ENCODE assay signal across 22 cellular contexts in the genomic region with DNA sequence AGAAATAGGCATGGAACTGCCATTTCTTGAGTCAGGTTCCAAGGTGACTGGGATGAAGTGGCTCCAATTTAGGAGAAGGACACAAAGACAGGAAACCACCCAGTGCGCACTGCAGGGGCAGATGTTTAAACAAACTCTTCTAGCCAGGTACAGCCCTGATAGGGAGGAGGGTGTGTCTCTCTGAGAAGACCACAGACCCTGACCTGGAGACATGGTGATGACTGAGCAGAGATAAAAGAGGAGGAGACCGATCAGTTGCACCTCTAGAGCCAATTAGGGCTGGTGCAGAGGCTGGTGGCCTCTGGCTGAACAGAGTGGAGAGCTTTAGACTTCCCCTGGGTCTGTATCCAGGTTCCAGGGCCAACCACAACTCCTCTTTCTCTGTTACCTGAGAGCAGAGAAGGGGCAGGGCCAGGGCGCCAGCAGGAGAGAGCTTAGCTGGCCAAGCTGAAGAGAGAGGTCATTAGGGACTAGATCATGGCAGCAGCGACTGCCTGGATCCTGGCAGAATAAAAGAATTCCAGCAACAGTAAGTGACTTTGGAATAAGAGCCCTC. TPM values are rescaled to one million over a fixed set of nuclear protein-coding genes. Genes with fewer than 3 reads are reported as not detected.
DNase-seq lines count a peak whose midpoint lies in the region; ATAC-seq and TF ChIP-seq lines count a peak whose summit lies in the region.
"Had no signal": no experiment of that assay in that cellular context is flagged by ENCODE, and none has a peak within 500 bp of the region (broad histone marks: within the 10 kb centered on the region; RNA-seq: fewer than 3 reads in every experiment).

No MANE protein-coding gene starts in this region.

- peaks cover 7% of the 10 kb centered on the region for H3F3A ChIP-seq in neural progenitor cell (ENCODE audit: low read depth)

- no peaks in the 10 kb centered on the region for H3K27me3 Mint-ChIP-seq in Caco-2 (ENCODE audit: insufficient read depth, unreplicated experiment)
- no peaks in the 10 kb centered on the region for H3K27me3 Mint-ChIP-seq in WTC11 (ENCODE audit: low read depth)
- no peaks in the 10 kb centered on the region for H3K27me3 Mint-ChIP-seq in neural progenitor cell (ENCODE audit: insufficient read depth, low read depth)
- H3K27me3 Mint-ChIP-seq: B cell had no signal

- H3K27me3 ChIP-seq in Caco-2 (replicated peaks; ENCODE audit: control insufficient read depth, insufficient read depth, low read length) (no peaks in the 10 kb centered on the region), neural progenitor cell (no peaks in the 10 kb centered on the region)
- H3K27me3 ChIP-seq: SJSA1 had no signal

- no peak for TF ChIP-seq CTCF in Caco-2 (IDR thresholded peaks at IDR 0.05; ENCODE audit: insufficient read depth in 1 of 2, low read depth in 1 of 2, low read length in 1 of 2, severe bottlenecking in 1 of 2, unreplicated experiment in 1 of 2)
- TF ChIP-seq CTCF in WTC11 (IDR thresholded peaks at IDR 0.05) = no peak
- TF ChIP-seq CTCF in neural progenitor cell (IDR thresholded peaks at IDR 0.05) = no peak

- no peaks in the 10 kb centered on the region for H4K20me1 ChIP-seq in neural progenitor cell (ENCODE audit: low read depth)

- H3K79me2 ChIP-seq in neural progenitor cell (ENCODE audit: low read depth) = peaks cover 4% of the 10 kb centered on the region

- H3K27ac ChIP-seq in neural progenitor cell = no peak overlapping the region
- H3K27ac ChIP-seq: A549, SJSA1 had no signal

- H3K36me3 ChIP-seq in Caco-2 (ENCODE audit: control insufficient read depth, insufficient read depth, low read length) (no peaks in the 10 kb centered on the region), neural progenitor cell (no peaks in the 10 kb centered on the region)
- H3K36me3 ChIP-seq: SJSA1 had no signal

- H3K4me3 ChIP-seq in Caco-2 (ENCODE audit: low read depth, low read length) = no peak overlapping the region
- no peak overlapping the region for H3K4me3 ChIP-seq in neural progenitor cell
- H3K4me3 ChIP-seq: A549, SJSA1 had no signal

- no TSS peak for BruUV-seq in Caco-2 (replicated peaks; lab: Mats Ljungman, UMichigan)

- H3K4me3 Mint-ChIP-seq in Caco-2 (ENCODE audit: unreplicated experiment) (no peak overlapping the region), WTC11 (no peak overlapping the region), neural progenitor cell (no peak overlapping the region)
- H3K4me3 Mint-ChIP-seq: B cell, CD14-positive monocyte, HFFc6 had no signal

- no peak overlapping the region for H3K4me2 ChIP-seq in neural progenitor cell
- H3K4me2 ChIP-seq: A549 had no signal

- CTCF ChIA-PET in Caco-2 (lab: Charles Lee) (no interaction called here), WTC11 (lab: Charles Lee) (no interaction called here)

- POLR2A ChIA-PET in Caco-2 (lab: Charles Lee) (no interaction called here), WTC11 (lab: Charles Lee) (no interaction called here)

- peaks cover 15% of the 10 kb centered on the region for H3K36me3 Mint-ChIP-seq in Caco-2 (ENCODE audit: insufficient read depth, unreplicated experiment)
- H3K36me3 Mint-ChIP-seq in WTC11 = no peaks in the 10 kb centered on the region
- H3K36me3 Mint-ChIP-seq in neural progenitor cell = no peaks in the 10 kb centered on the region

- H3K4me1 Mint-ChIP-seq in Caco-2 (ENCODE audit: low read depth, unreplicated experiment) (peaks cover 39% of the 10 kb centered on the region), WTC11 (peaks cover 30% of the 10 kb centered on the region), neural progenitor cell (peaks cover 3% of the 10 kb centered on the region)

- H3K27ac Mint-ChIP-seq in Caco-2 (ENCODE audit: unreplicated experiment) = peak overlapping the region; percentile 36
- H3K27ac Mint-ChIP-seq in WTC11 = no peak overlapping the region
- no peak overlapping the region for H3K27ac Mint-ChIP-seq in neural progenitor cell
- H3K27ac Mint-ChIP-seq: B cell, HFFc6 had no signal

- DNase-seq in Caco-2 (no peak), NCI-H146 treated with DMSO at 0.1 percent for 48 hours (lab: John Stamatoyannopoulos, UW; ENCODE audit: unreplicated experiment) (peak; percentile 34), WTC11 (ENCODE audit: low spot score) (no peak), neural progenitor cell (ENCODE audit: low spot score) (peak; percentile 25), inferior parietal cortex (ENCODE audit: extremely low spot score) (no peak), DMS53 (lab: John Stamatoyannopoulos, UW) (no peak)
- DNase-seq: DMS79, H7, HFFc6, IMR-90, MV-4-11, NCI-H1105 treated with DMSO at 0.1 percent for 48 hours, NCI-H1694 treated with DMSO at 0.1 percent for 48 hours, NCI-H2107, NCI-H2227 treated with DMSO at 0.1 percent for 48 hours, NCI-H524, OCI-M1 had no signal

- intact Hi-C loops in Caco-2 (cut with micrococcal nuclease; ENCODE audit: unreplicated experiment) = loop anchor here (10.0 kb wide), 1 partner anchor 581 kb away; no protein-coding TSS in a partner anchor

- no peak overlapping the region for H2AFZ ChIP-seq in neural progenitor cell (replicated peaks)

- H3K4me1 ChIP-seq in Caco-2 (peaks cover 63% of the 10 kb centered on the region), neural progenitor cell (no peaks in the 10 kb centered on the region)

- ATAC-seq in WTC11 = peak; percentile 50
- no peak for ATAC-seq in HG03432 (IDR thresholded peaks at IDR 0.05; ENCODE audit: unreplicated experiment)
- ATAC-seq: A549 had no signal

- no peaks in the 10 kb centered on the region for H3K9me3 ChIP-seq in Caco-2
- H3K9me3 ChIP-seq in neural progenitor cell (ENCODE audit: low read depth) = no peaks in the 10 kb centered on the region
- H3K9me3 ChIP-seq: A549, SJSA1 had no signal

- no peak overlapping the region for H3K9ac ChIP-seq in neural progenitor cell

- H3K9me3 Mint-ChIP-seq in Caco-2 (ENCODE audit: unreplicated experiment) (no peaks in the 10 kb centered on the region), WTC11 (no peaks in the 10 kb centered on the region), neural progenitor cell (no peaks in the 10 kb centered on the region)
- H3K9me3 Mint-ChIP-seq: CD14-positive monocyte, HFFc6 had no signal

TF ChIP-seq in WTC11, 78 proteins besides CTCF, POLR2A, EP300 and RAD21:
- TF ChIP-seq TCF7 (CRISPR knock-in tag; IDR thresholded peaks at IDR 0.05; ENCODE audit: low read depth) (no peak), ZBTB21 (CRISPR knock-in tag; IDR thresholded peaks at IDR 0.05; ENCODE audit: borderline replicate concordance) (no peak), PRRX2 (CRISPR knock-in tag; IDR thresholded peaks at IDR 0.05) (no peak)
- TF ChIP-seq, protein P1, sequence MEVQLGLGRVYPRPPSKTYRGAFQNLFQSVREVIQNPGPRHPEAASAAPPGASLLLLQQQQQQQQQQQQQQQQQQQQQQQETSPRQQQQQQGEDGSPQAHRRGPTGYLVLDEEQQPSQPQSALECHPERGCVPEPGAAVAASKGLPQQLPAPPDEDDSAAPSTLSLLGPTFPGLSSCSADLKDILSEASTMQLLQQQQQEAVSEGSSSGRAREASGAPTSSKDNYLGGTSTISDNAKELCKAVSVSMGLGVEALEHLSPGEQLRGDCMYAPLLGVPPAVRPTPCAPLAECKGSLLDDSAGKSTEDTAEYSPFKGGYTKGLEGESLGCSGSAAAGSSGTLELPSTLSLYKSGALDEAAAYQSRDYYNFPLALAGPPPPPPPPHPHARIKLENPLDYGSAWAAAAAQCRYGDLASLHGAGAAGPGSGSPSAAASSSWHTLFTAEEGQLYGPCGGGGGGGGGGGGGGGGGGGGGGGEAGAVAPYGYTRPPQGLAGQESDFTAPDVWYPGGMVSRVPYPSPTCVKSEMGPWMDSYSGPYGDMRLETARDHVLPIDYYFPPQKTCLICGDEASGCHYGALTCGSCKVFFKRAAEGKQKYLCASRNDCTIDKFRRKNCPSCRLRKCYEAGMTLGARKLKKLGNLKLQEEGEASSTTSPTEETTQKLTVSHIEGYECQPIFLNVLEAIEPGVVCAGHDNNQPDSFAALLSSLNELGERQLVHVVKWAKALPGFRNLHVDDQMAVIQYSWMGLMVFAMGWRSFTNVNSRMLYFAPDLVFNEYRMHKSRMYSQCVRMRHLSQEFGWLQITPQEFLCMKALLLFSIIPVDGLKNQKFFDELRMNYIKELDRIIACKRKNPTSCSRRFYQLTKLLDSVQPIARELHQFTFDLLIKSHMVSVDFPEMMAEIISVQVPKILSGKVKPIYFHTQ (CRISPR knock-in tag; IDR thresholded peaks at IDR 0.05) = no peak
- TF ChIP-seq, protein P2, sequence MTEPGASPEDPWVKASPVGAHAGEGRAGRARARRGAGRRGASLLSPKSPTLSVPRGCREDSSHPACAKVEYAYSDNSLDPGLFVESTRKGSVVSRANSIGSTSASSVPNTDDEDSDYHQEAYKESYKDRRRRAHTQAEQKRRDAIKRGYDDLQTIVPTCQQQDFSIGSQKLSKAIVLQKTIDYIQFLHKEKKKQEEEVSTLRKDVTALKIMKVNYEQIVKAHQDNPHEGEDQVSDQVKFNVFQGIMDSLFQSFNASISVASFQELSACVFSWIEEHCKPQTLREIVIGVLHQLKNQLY (CRISPR knock-in tag; IDR thresholded peaks at IDR 0.05) = no peak
- TF ChIP-seq, protein P3, sequence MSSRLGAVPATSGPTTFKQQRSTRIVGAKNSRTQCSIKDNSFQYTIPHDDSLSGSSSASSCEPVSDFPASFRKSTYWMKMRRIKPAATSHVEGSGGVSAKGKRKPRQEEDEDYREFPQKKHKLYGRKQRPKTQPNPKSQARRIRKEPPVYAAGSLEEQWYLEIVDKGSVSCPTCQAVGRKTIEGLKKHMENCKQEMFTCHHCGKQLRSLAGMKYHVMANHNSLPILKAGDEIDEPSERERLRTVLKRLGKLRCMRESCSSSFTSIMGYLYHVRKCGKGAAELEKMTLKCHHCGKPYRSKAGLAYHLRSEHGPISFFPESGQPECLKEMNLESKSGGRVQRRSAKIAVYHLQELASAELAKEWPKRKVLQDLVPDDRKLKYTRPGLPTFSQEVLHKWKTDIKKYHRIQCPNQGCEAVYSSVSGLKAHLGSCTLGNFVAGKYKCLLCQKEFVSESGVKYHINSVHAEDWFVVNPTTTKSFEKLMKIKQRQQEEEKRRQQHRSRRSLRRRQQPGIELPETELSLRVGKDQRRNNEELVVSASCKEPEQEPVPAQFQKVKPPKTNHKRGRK (CRISPR knock-in tag; IDR thresholded peaks at IDR 0.05; ENCODE audit: borderline replicate concordance) = no peak

RNA-seq across cellular contexts. Expression of a gene that starts 5.4 kb away (rescaled TPM):
- 31.6 and 32.9 TPM in 2 replicates for total RNA-seq in Caco-2 (2022)
- 10.3 to 13.3 TPM (median 11.4 TPM) in 3 replicates for total RNA-seq in WTC11 (2021)
- total RNA-seq in neural progenitor cell (ENCODE audit: low replicate concordance) = 13.3 and 19.8 TPM in 2 replicates

Comparison
In these comparisons a context has a peak if more than half of its experiments do, and no peak if none do; other contexts are left out.
1. DNase-seq: peak in NCI-H146 treated with DMSO at 0.1 percent for 48 hours (single experiment) and neural progenitor cell (single experiment); none in Caco-2 (0 of 2), WTC11 (single experiment), inferior parietal cortex (single experiment) and DMS53 (single experiment).